ENCODE assay signal across 18 cellular contexts in the genomic region with DNA sequence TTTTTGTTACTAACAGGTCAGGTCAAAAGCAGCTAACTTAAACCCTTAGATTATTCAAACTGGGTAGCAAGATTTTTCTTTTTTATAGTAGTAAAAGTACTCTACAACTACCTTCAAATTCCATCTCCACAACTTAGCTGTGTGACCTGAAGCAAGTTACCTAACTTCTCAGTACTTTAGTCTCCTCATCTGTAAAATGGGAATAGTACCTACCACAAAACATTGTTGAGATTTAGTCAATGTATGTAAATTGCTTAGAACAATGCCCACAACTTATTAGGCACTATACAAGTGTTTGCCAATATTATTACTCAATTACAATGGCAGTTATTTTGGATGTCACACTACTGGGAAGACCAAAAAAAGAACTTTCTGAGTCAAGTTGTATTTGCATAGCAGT. TPM values are rescaled to one million over a fixed set of nuclear protein-coding genes. Genes with fewer than 3 reads are reported as not detected.
DNase-seq lines count a peak whose midpoint lies in the region; ATAC-seq, FAIRE-seq and TF ChIP-seq lines count a peak whose summit lies in the region.
"Had no signal": no experiment of that assay in that cellular context is flagged by ENCODE, and none has a peak within 500 bp of the region (broad histone marks: within the 10 kb centered on the region; RNA-seq: fewer than 3 reads in every experiment).

No MANE protein-coding gene starts in this region.

- ATAC-seq in CD4-positive, alpha-beta T cell (ENCODE audit: poor library complexity): no peak
- no peak for ATAC-seq in stimulated activated effector memory CD8-positive, alpha-beta T cell treated with anti-CD3 and anti-CD28 coated beads, Interleukin-12 subunit alpha, Interleukin-12 subunit beta, amount 100 ng/mL, for 72 hours
- ATAC-seq: body of pancreas, heart right ventricle, left cardiac atrium had no signal

- peak overlapping the region; percentile 27 for H3K4me3 Mint-ChIP-seq in CD4-positive, alpha-beta T cell
- no peak overlapping the region for H3K4me3 Mint-ChIP-seq in stimulated activated effector memory CD8-positive, alpha-beta T cell treated with anti-CD3 and anti-CD28 coated beads, Interleukin-12 subunit alpha, Interleukin-12 subunit beta, amount 100 ng/mL, for 72 hours

- no peaks in the 10 kb centered on the region for H3K27me3 ChIP-seq in CD4-positive, alpha-beta T cell (ENCODE audit: control insufficient read depth, insufficient read depth, low read length)
- H3K27me3 ChIP-seq in endothelial cell of umbilical vein (ENCODE audit: control insufficient read depth in 2 of 2, insufficient read depth in 2 of 2, low read length in 2 of 2): no peaks in the 10 kb centered on the region
- H3K27me3 ChIP-seq in tibial artery: no peaks in the 10 kb centered on the region
- H3K27me3 ChIP-seq: body of pancreas, heart right ventricle had no signal

- BruUV-seq in endothelial cell of umbilical vein (replicated peaks; lab: Mats Ljungman, UMichigan): no TSS peak

- DNase-seq in CD4-positive, alpha-beta T cell: no peak
- DNase-seq in GM12891 (ENCODE audit: insufficient read length, low spot score) (no peak), SK-N-MC (ENCODE audit: low read depth, low spot score) (no peak), endothelial cell of umbilical vein (ENCODE audit: low read depth, low spot score) (no peak), tibial artery (no peak), NCI-H1105 (lab: John Stamatoyannopoulos, UW) (no peak), retina (no peak)
- DNase-seq in stimulated activated effector memory CD8-positive, alpha-beta T cell treated with anti-CD3 and anti-CD28 coated beads, Interleukin-12 subunit alpha, Interleukin-12 subunit beta, amount 100 ng/mL, for 72 hours (ENCODE audit: low spot score in 2 of 2): no peak
- DNase-seq: activated CD4-positive, alpha-beta T cell treated with anti-CD3 and anti-CD28 coated beads for 1 hour; body of pancreas; heart right ventricle; left cardiac atrium; NCI-H2029; NCI-H69; RPMI8226; substantia nigra had no signal

- no peak for TF ChIP-seq CTCF in CD4-positive, alpha-beta T cell (IDR thresholded peaks at IDR 0.05)
- TF ChIP-seq CTCF in endothelial cell of umbilical vein (IDR thresholded peaks at IDR 0.05; ENCODE audit: extremely low read depth in 1 of 2, insufficient read depth in 1 of 2, low read depth in 1 of 2, low read length in 2 of 2): no peak
- TF ChIP-seq CTCF in tibial artery (IDR thresholded peaks at IDR 0.05): no peak

- FAIRE-seq in GM12891 (lab: Jason Lieb, UNC) (peak; percentile 33), endothelial cell of umbilical vein (lab: Jason Lieb, UNC) (no peak)

- H3K4me1 ChIP-seq in endothelial cell of umbilical vein (ENCODE audit: control insufficient read depth, extremely low read depth, insufficient read depth, low read length) (peaks cover 14% of the 10 kb centered on the region), tibial artery (peaks cover 0 to 32% (median 22%) of the 10 kb centered on the region in 4 donors)

- no peaks in the 10 kb centered on the region for H3K27me3 Mint-ChIP-seq in CD4-positive, alpha-beta T cell
- H3K27me3 Mint-ChIP-seq: progenitor cell of endocrine pancreas had no signal

- 0 out of 2 replicates have a peak overlapping the region, but pooled peaks have one; percentile 25 for H3K4me3 ChIP-seq in SK-N-MC
- no peak overlapping the region for H3K4me3 ChIP-seq in endothelial cell of umbilical vein (replicated peaks in 1 of 3; ENCODE audit: insufficient read depth in 1 of 3, low read depth in 1 of 3, low read length in 3 of 3)
- H3K4me3 ChIP-seq in tibial artery: no peak overlapping the region
- H3K4me3 ChIP-seq: body of pancreas, heart right ventricle had no signal

- H3K36me3 Mint-ChIP-seq in CD4-positive, alpha-beta T cell (ENCODE audit: low read depth): peaks cover 74% of the 10 kb centered on the region
- peaks cover 61% of the 10 kb centered on the region for H3K36me3 Mint-ChIP-seq in stimulated activated effector memory CD8-positive, alpha-beta T cell treated with anti-CD3 and anti-CD28 coated beads, Interleukin-12 subunit alpha, Interleukin-12 subunit beta, amount 100 ng/mL, for 72 hours

- H3K9me3 ChIP-seq in CD4-positive, alpha-beta T cell (ENCODE audit: control insufficient read depth, low read length): no peaks in the 10 kb centered on the region
- H3K9me3 ChIP-seq in SK-N-MC (ENCODE audit: low read depth, low read length): peaks cover 4% of the 10 kb centered on the region; the same call in 1 of the 2 replicates
- H3K9me3 ChIP-seq in endothelial cell of umbilical vein (replicated peaks; ENCODE audit: control insufficient read depth, insufficient read depth, low read length): no peaks in the 10 kb centered on the region
- H3K9me3 ChIP-seq in tibial artery: no peaks in the 10 kb centered on the region
- H3K9me3 ChIP-seq: body of pancreas had no signal

- H3K9ac ChIP-seq in SK-N-MC (ENCODE audit: insufficient read length) (no peak overlapping the region), endothelial cell of umbilical vein (replicated peaks; ENCODE audit: extremely low read depth, insufficient read depth, low read length) (no peak overlapping the region)

- peak overlapping the region; percentile 29 for H3K4me2 ChIP-seq in endothelial cell of umbilical vein (ENCODE audit: insufficient read depth, low read length)

- intact Hi-C loops in CD4-positive, alpha-beta T cell (cut with DNase I, micrococcal nuclease): loop anchor here (5.0 to 10.0 kb wide), 4 partner anchors 123 to 1815 kb away; partner anchors contain the start of genes APPL1 (in 1 of the 2), CCDC66 (in 1 of the 2) and KCTD6 (in 1 of the 2)
- intact Hi-C loops in endothelial cell of umbilical vein (cut with micrococcal nuclease): no loop called here
- intact Hi-C loops in tibial artery (cut with DNase I; ENCODE audit: low total_unique reads): no loop called here

- TF ChIP-seq POLR2A in GM12891 (IDR thresholded peaks at IDR 0.05; ENCODE audit: low read depth, low read length): no peak
- TF ChIP-seq POLR2A in endothelial cell of umbilical vein (IDR thresholded peaks at IDR 0.05; ENCODE audit: low read depth, low read length): no peak

- H4K20me1 ChIP-seq in endothelial cell of umbilical vein (replicated peaks; ENCODE audit: control insufficient read depth, extremely low read depth, insufficient read depth, low read length): no peaks in the 10 kb centered on the region

- H3K36me3 ChIP-seq in SK-N-MC (ENCODE audit: insufficient read depth, low read length) (peaks cover 23% of the 10 kb centered on the region), endothelial cell of umbilical vein (ENCODE audit: control insufficient read depth in 2 of 2, extremely low read depth in 1 of 2, insufficient read depth in 2 of 2, low read length in 2 of 2) (no peaks in the 10 kb centered on the region), tibial artery (no peaks in the 10 kb centered on the region)

- H3K27ac ChIP-seq in CD4-positive, alpha-beta T cell (ENCODE audit: low read depth, low read length): no peak overlapping the region
- H3K27ac ChIP-seq in SK-N-MC: no peak overlapping the region
- no peak overlapping the region for H3K27ac ChIP-seq in endothelial cell of umbilical vein (ENCODE audit: insufficient read depth, low read depth, low read length)
- no peak overlapping the region for H3K27ac ChIP-seq in tibial artery
- H3K27ac ChIP-seq: body of pancreas, C4-2B, heart right ventricle had no signal

- peaks cover 57% of the 10 kb centered on the region for H3K4me1 Mint-ChIP-seq in CD4-positive, alpha-beta T cell (ENCODE audit: low read depth)
- peaks cover 41% of the 10 kb centered on the region for H3K4me1 Mint-ChIP-seq in stimulated activated effector memory CD8-positive, alpha-beta T cell treated with anti-CD3 and anti-CD28 coated beads, Interleukin-12 subunit alpha, Interleukin-12 subunit beta, amount 100 ng/mL, for 72 hours

- dilution Hi-C loops in endothelial cell of umbilical vein (cut with MboI; ENCODE audit: extremely low pct_ligation_motif_present, low sequenced_read_pairs): no loop called here

- POLR2A ChIA-PET in CD4-positive, alpha-beta T cell (lab: Charles Lee): no interaction called here
- POLR2A ChIA-PET in endothelial cell of umbilical vein (lab: Charles Lee): no interaction called here

- peaks cover 41% of the 10 kb centered on the region for H3K79me2 ChIP-seq in endothelial cell of umbilical vein (ENCODE audit: control insufficient read depth, insufficient read depth, low read length)

- H3K27ac Mint-ChIP-seq in CD4-positive, alpha-beta T cell: peak overlapping the region; percentile 39
- H3K27ac Mint-ChIP-seq in stimulated activated effector memory CD8-positive, alpha-beta T cell treated with anti-CD3 and anti-CD28 coated beads, Interleukin-12 subunit alpha, Interleukin-12 subunit beta, amount 100 ng/mL, for 72 hours: no peak overlapping the region

- H3K9me1 ChIP-seq in endothelial cell of umbilical vein (replicated peaks; ENCODE audit: control insufficient read depth, extremely low read depth, insufficient read depth, low read length): no peaks in the 10 kb centered on the region

- no peak overlapping the region for H2AFZ ChIP-seq in endothelial cell of umbilical vein (ENCODE audit: low read depth, low read length)

- H3K9me3 Mint-ChIP-seq in CD4-positive, alpha-beta T cell: no peaks in the 10 kb centered on the region
- H3K9me3 Mint-ChIP-seq in stimulated activated effector memory CD8-positive, alpha-beta T cell treated with anti-CD3 and anti-CD28 coated beads, Interleukin-12 subunit alpha, Interleukin-12 subunit beta, amount 100 ng/mL, for 72 hours: no peaks in the 10 kb centered on the region

- CTCF ChIA-PET in CD4-positive, alpha-beta T cell (lab: Charles Lee): no interaction called here
- CTCF ChIA-PET in endothelial cell of umbilical vein (lab: Charles Lee): interaction anchor here (1.2 kb wide), 1 partner anchor 120 kb away, joined by 3 read pairs; no protein-coding TSS in a partner anchor

TF ChIP-seq in GM12891, 5 proteins besides CTCF, POLR2A, EP300 and RAD21 (continues in another document):
- no peak for TF ChIP-seq POLR2AphosphoS5 (IDR thresholded peaks at IDR 0.05; ENCODE audit: low read depth, low read length)
- TF ChIP-seq SPI1 (IDR thresholded peaks at IDR 0.05; ENCODE audit: low read depth, low read length): no peak
- TF ChIP-seq TAF1 (IDR thresholded peaks at IDR 0.05; ENCODE audit: low read depth, low read length): no peak

RNA-seq across cellular contexts. Expression of gene TASOR, which starts 3.0 kb away (rescaled TPM):
- 10 to 100 TPM; 37.6 to 40.7 TPM for total RNA-seq in CD4-positive, alpha-beta T cell
- 32.0 TPM for polyA plus RNA-seq in GM12891 (2012; ENCODE audit: low read depth, missing spikeins)
- 44.5 TPM in 2 replicates for total RNA-seq in endothelial cell of umbilical vein
- 9.7 and 11.2 TPM in 2 replicates for polyA plus RNA-seq in endothelial cell of umbilical vein
- 12.9 and 14.5 TPM in 2 replicates for polyA plus RNA-seq in endothelial cell of umbilical vein (2011; cell fraction: cytosol; rRNA removed)
- 32.3 and 36.9 TPM in 2 replicates for polyA plus RNA-seq in endothelial cell of umbilical vein (2011; cell fraction: nucleus; rRNA removed)
- polyA plus RNA-seq in endothelial cell of umbilical vein (2012): 24.3 and 30.6 TPM in 2 replicates
- polyA minus RNA-seq in endothelial cell of umbilical vein: 53.8 and 54.6 TPM in 2 replicates
- 49.0 TPM for polyA minus RNA-seq in endothelial cell of umbilical vein (2011; cell fraction: cytosol; rRNA and poly(A)+ RNA removed)
- 29.0 and 42.2 TPM in 2 replicates for polyA minus RNA-seq in endothelial cell of umbilical vein (2011; cell fraction: nucleus; rRNA and poly(A)+ RNA removed)

Comparison
In these comparisons a context has a peak if more than half of its experiments do, and no peak if none do; other contexts are left out.
1. intact Hi-C loops: an anchor here in CD4-positive, alpha-beta T cell (5.0 to 10.0 kb wide); none called in endothelial cell of umbilical vein and tibial artery.